ENCODE assay signal across 10 cellular contexts in genomic region chr13:33351324-33351723, GRCh38.
DNase-seq lines count a peak whose midpoint lies in the region; ATAC-seq and TF ChIP-seq lines count a peak whose summit lies in the region.
"Had no signal": no experiment of that assay in that cellular context is flagged by ENCODE, and none has a peak within 500 bp of the region (broad histone marks: within the 10 kb centered on the region; RNA-seq: fewer than 3 reads in every experiment).

No MANE protein-coding gene starts in this region.

- WGBS in SK-N-SH (ENCODE audit: low lambda C conversion rate): 58% methylated on average over 2 of the region's 2 CpGs

- TF ChIP-seq RAD21 in SK-N-SH (IDR thresholded peaks at IDR 0.05; ENCODE audit: low read length): no peak

- H4K20me1 ChIP-seq in SK-N-SH (ENCODE audit: insufficient read depth): no peaks in the 10 kb centered on the region

- no peak for TF ChIP-seq EP300 in SK-N-SH (IDR thresholded peaks at IDR 0.05; ENCODE audit: borderline replicate concordance in 1 of 2, low read depth in 1 of 2, low read length in 1 of 2)

- POLR2A ChIA-PET in SK-N-SH (lab: Yijun Ruan, JAX): no interaction called here

- peak overlapping the region; percentile 83 for H3K4me2 ChIP-seq in SK-N-SH

- H3K4me1 Mint-ChIP-seq in glutamatergic neuron (ENCODE audit: low read depth, unreplicated experiment): peaks cover 22% of the 10 kb centered on the region

- CTCF ChIA-PET in SK-N-SH (lab: Yijun Ruan, JAX): no interaction called here

- no peak overlapping the region for H3K4me3 Mint-ChIP-seq in glutamatergic neuron (ENCODE audit: unreplicated experiment)

- peak overlapping the region; percentile 94 for H2AFZ ChIP-seq in SK-N-SH (ENCODE audit: low read depth)

- peak overlapping the region; percentile 84; the same call in 1 of the 2 replicates for H3K9ac ChIP-seq in SK-N-SH

- peaks cover 18% of the 10 kb centered on the region; the same call in 1 of the 2 replicates for H3K79me2 ChIP-seq in SK-N-SH (ENCODE audit: insufficient read depth)

- peak in 1 of 2 donors; percentile 62 for TF ChIP-seq POLR2A in gastrocnemius medialis (IDR thresholded peaks at IDR 0.05)

- ATAC-seq in gastrocnemius medialis (no peak), GM18517 (IDR thresholded peaks at IDR 0.05; ENCODE audit: unreplicated experiment) (no peak), GM18870 (IDR thresholded peaks at IDR 0.05; ENCODE audit: unreplicated experiment) (no peak)

- TF ChIP-seq CTCF in GM20000 (IDR thresholded peaks at IDR 0.05; ENCODE audit: extremely low read depth, missing control alignments) (no peak), SK-N-SH (IDR thresholded peaks at IDR 0.05) (no peak), fibroblast of pulmonary artery (IDR thresholded peaks at IDR 0.05; ENCODE audit: low read length, missing control alignments) (peak; percentile 33), gastrocnemius medialis (IDR thresholded peaks at IDR 0.05 in 4 of 5, conservative IDR thresholded peaks at IDR 0.05 in 1 of 5) (peak in 1 of 5 experiments; percentile 21), glutamatergic neuron (IDR thresholded peaks at IDR 0.05; ENCODE audit: partially characterized antibody, unreplicated experiment) (no peak)

- H3K9me3 ChIP-seq in SK-N-SH (no peaks in the 10 kb centered on the region), gastrocnemius medialis (no peaks in the 10 kb centered on the region)

- H3K27ac ChIP-seq in SK-N-SH (ENCODE audit: low read depth in 2 of 2, low read length in 1 of 2): peak overlapping the region in 1 of 2 experiments; percentile 72; a peak in 1 of 4 replicates
- H3K27ac ChIP-seq in gastrocnemius medialis: peak overlapping the region; percentile 8 to 79 (median 70)
- H3K27ac ChIP-seq: epithelial cell of prostate had no signal

- H3K27ac Mint-ChIP-seq in glutamatergic neuron (ENCODE audit: unreplicated experiment): no peak overlapping the region

- no peaks in the 10 kb centered on the region for H3K9me2 ChIP-seq in SK-N-SH

- peaks cover 4% of the 10 kb centered on the region for H3F3A ChIP-seq in SK-N-SH (replicated peaks; ENCODE audit: insufficient read depth)

- H3K36me3 Mint-ChIP-seq in glutamatergic neuron (ENCODE audit: unreplicated experiment): no peaks in the 10 kb centered on the region

- H3K9me3 Mint-ChIP-seq in glutamatergic neuron (ENCODE audit: unreplicated experiment): peaks cover 3% of the 10 kb centered on the region

- in situ Hi-C loops in gastrocnemius medialis (cut with MboI; ENCODE audit: low sequenced_read_pairs in 4 of 4): loop anchor here in 1 of 4 donors (10.0 kb wide), 1 partner anchor 67 kb away; the partner anchor contains the start of gene STARD13

- H3K27me3 Mint-ChIP-seq in glutamatergic neuron (ENCODE audit: unreplicated experiment): peaks cover 4% of the 10 kb centered on the region

- H3K4me1 ChIP-seq in SK-N-SH (ENCODE audit: control insufficient read depth in 1 of 2, insufficient read depth in 2 of 2, low read depth in 1 of 2, low read length in 1 of 2): peaks cover 6 to 8% of the 10 kb centered on the region in 2 experiments; a peak in 3 of 4 replicates
- H3K4me1 ChIP-seq in gastrocnemius medialis: peaks cover 23 to 42% of the 10 kb centered on the region in 2 donors

- intact Hi-C loops in gastrocnemius medialis (cut with DNase I; ENCODE audit: low total_unique reads): loop anchor here (2.0 to 5.0 kb wide), 3 partner anchors 67 to 224 kb away; partner anchors contain the start of gene STARD13

- DNase-seq in GM20000 (ENCODE audit: low spot score) (peak; percentile 46), SK-N-SH (no peak), fibroblast of pulmonary artery (ENCODE audit: low read depth) (peak; percentile 77), gastrocnemius medialis (no peak), hippocampal formation (lab: John Stamatoyannopoulos, UW) (no peak), glutamatergic neuron (no peak)
- DNase-seq: activated CD8-positive, alpha-beta memory T cell treated with anti-CD3 and anti-CD28 coated beads, Interleukin-2, amount 50 U/mL, for 4 hours had no signal

- H3K36me3 ChIP-seq in SK-N-SH (replicated peaks in 1 of 2; ENCODE audit: control insufficient read depth in 1 of 2, insufficient read depth in 2 of 2, low read length in 1 of 2): no peaks in the 10 kb centered on the region
- no peaks in the 10 kb centered on the region for H3K36me3 ChIP-seq in gastrocnemius medialis

- H3K27me3 ChIP-seq in SK-N-SH (ENCODE audit: insufficient read depth) (no peaks in the 10 kb centered on the region), gastrocnemius medialis (no peaks in the 10 kb centered on the region)

- H3K4me3 ChIP-seq in SK-N-SH (ENCODE audit: low read depth in 2 of 2, low read length in 1 of 2) (no peak overlapping the region), fibroblast of pulmonary artery (replicated peaks; ENCODE audit: low read depth, low read length) (peak overlapping the region; percentile 76), gastrocnemius medialis (peak overlapping the region in 1 of 4 donors; percentile 85)

TF ChIP-seq in SK-N-SH, 30 proteins besides CTCF, POLR2A, EP300 and RAD21:
- TF ChIP-seq ZBTB33 (IDR thresholded peaks at IDR 0.05; ENCODE audit: borderline replicate concordance, low read depth) (no peak), ELF1 (IDR thresholded peaks at IDR 0.05) (peak; percentile 43; the same call in 1 of the 2 replicates), MAX (IDR thresholded peaks at IDR 0.05; ENCODE audit: low read depth) (no peak)

Comparison
In these comparisons a context has a peak if more than half of its experiments do, and no peak if none do; other contexts are left out.
1. DNase-seq: peak in GM20000 (single experiment) and fibroblast of pulmonary artery (single experiment); none in SK-N-SH (single experiment), gastrocnemius medialis (0 of 2), hippocampal formation (0 of 2) and glutamatergic neuron (single experiment).